In genomic region chr3:133573054-133573628, GRCh38 we compare ENCODE assay signal across 8 cellular contexts. TPM values are rescaled to one million over a fixed set of nuclear protein-coding genes. Genes with fewer than 3 reads are reported as not detected.
DNase-seq lines count a peak whose midpoint lies in the region; ATAC-seq and TF ChIP-seq lines count a peak whose summit lies in the region.

No MANE protein-coding gene starts in this region.

- H3K9me2 ChIP-seq in OCI-LY1 (ENCODE audit: low read depth, low read length), result no peaks in the 10 kb centered on the region

- no peaks in the 10 kb centered on the region for H4K20me1 ChIP-seq in OCI-LY1 (ENCODE audit: insufficient read depth, low read length)

- H3K36me3 Mint-ChIP-seq in activated naive CD4-positive, alpha-beta T cell treated with anti-CD3 and anti-CD28 coated beads, Interleukin-2, amount 50 U/mL, for 72 hours, result peaks cover 31 to 36% of the 10 kb centered on the region in 2 donors

- no peaks in the 10 kb centered on the region for H3K9me3 Mint-ChIP-seq in activated naive CD4-positive, alpha-beta T cell treated with anti-CD3 and anti-CD28 coated beads, Interleukin-2, amount 50 U/mL, for 72 hours

- no peaks in the 10 kb centered on the region for H3K9me3 ChIP-seq in OCI-LY1 (ENCODE audit: low read length)
- H3K9me3 ChIP-seq in cardiac muscle cell (ENCODE audit: low read depth), result no peaks in the 10 kb centered on the region
- no peaks in the 10 kb centered on the region for H3K9me3 ChIP-seq in prostate gland
- no peaks in the 10 kb centered on the region for H3K9me3 ChIP-seq in aorta (ENCODE audit: control insufficient read depth, low read length)

- H3K36me3 ChIP-seq in GM06990 (ENCODE audit: control insufficient read depth, insufficient read depth, low read length) (peaks cover 10% of the 10 kb centered on the region), OCI-LY1 (ENCODE audit: insufficient read depth, low read length) (peaks cover 37% of the 10 kb centered on the region), cardiac muscle cell (peaks cover 10% of the 10 kb centered on the region), prostate gland (no peaks in the 10 kb centered on the region), aorta (ENCODE audit: control insufficient read depth in 1 of 2, insufficient read depth in 2 of 2, low read length in 1 of 2) (no peaks in the 10 kb centered on the region)

- H3K4me3 ChIP-seq in GM06990 (replicated peaks; ENCODE audit: low read depth, low read length), result peak overlapping the region; percentile 63
- H3K4me3 ChIP-seq in OCI-LY1 (ENCODE audit: low read depth, low read length, poor library complexity, severe bottlenecking), result peak overlapping the region; percentile 78
- H3K4me3 ChIP-seq in cardiac muscle cell, result peak overlapping the region; percentile 67
- H3K4me3 ChIP-seq in prostate gland, result peak overlapping the region; percentile 63 to 84
- peak overlapping the region in 1 of 2 donors; percentile 27 for H3K4me3 ChIP-seq in aorta (ENCODE audit: low read length in 2 of 2)

- H3K79me2 ChIP-seq in OCI-LY1 (ENCODE audit: insufficient read depth, low read length), result peaks cover 39% of the 10 kb centered on the region

- H3F3A ChIP-seq in OCI-LY1 (ENCODE audit: insufficient read depth, low read length), result 0 out of 2 replicates have a peak, but pooled peaks cover 3% of the 10 kb centered on the region

- ATAC-seq in activated naive CD4-positive, alpha-beta T cell treated with anti-CD3 and anti-CD28 coated beads, Interleukin-2, amount 50 U/mL, for 72 hours, result peak; percentile 80 to 82
- ATAC-seq in aorta (ENCODE audit: low FRiP score), result peak; percentile 97

- WGBS in prostate gland, result under 1% methylated on average over 33 of the region's 33 CpGs
- 0 to 1% methylated on average over 33 of the region's 33 CpGs for WGBS in aorta, 2 donors

- peak; percentile 62 for TF ChIP-seq POLR2A in prostate gland (IDR thresholded peaks at IDR 0.05)

- peak; percentile 19 for TF ChIP-seq CTCF in GM06990 (IDR thresholded peaks at IDR 0.05; ENCODE audit: insufficient read depth, low read length, poor library complexity, severe bottlenecking)
- no peak for TF ChIP-seq CTCF in OCI-LY1 (IDR thresholded peaks at IDR 0.05; ENCODE audit: low read length)
- peak; percentile 13 for TF ChIP-seq CTCF in cardiac muscle cell (IDR thresholded peaks at IDR 0.05; ENCODE audit: low read depth, low read length)
- TF ChIP-seq CTCF in prostate gland (IDR thresholded peaks at IDR 0.05), result peak in 2 of 4 experiments; percentile 34 to 46

- peak; percentile 100 for DNase-seq in GM06990 (ENCODE audit: extremely low read depth, insufficient read length)
- DNase-seq in HEK293T (ENCODE audit: extremely low spot score), result peak; percentile 93
- DNase-seq in activated naive CD4-positive, alpha-beta T cell treated with anti-CD3 and anti-CD28 coated beads, Interleukin-2, amount 50 U/mL, for 72 hours (ENCODE audit: low spot score in 2 of 2), result peak; percentile 100
- peak; percentile 100 for DNase-seq in cardiac muscle cell (ENCODE audit: low read depth in 1 of 2, low spot score in 1 of 2)
- peak; percentile 100 for DNase-seq in prostate gland (ENCODE audit: low spot score)
- DNase-seq in aorta, result peak; percentile 100
- no peak for DNase-seq in GF-D8 (lab: John Stamatoyannopoulos, UW)

- intact Hi-C loops in prostate gland (cut with DNase I), result loop anchor here (2.0 to 10.0 kb wide), 2 partner anchors 98 to 850 kb away; partner anchors contain the start of gene NPHP3
- intact Hi-C loops in aorta (cut with DNase I), result loop anchor here (2.0 to 10.0 kb wide), 2 partner anchors 848 to 850 kb away; partner anchors contain the start of gene NPHP3 (in 2 of the 2)

- peak overlapping the region; percentile 79 for H3K9ac ChIP-seq in OCI-LY1 (ENCODE audit: low read length)

- H3K27ac ChIP-seq in OCI-LY1 (ENCODE audit: low read depth, low read length, poor library complexity, severe bottlenecking) (peak overlapping the region; percentile 97), cardiac muscle cell (peak overlapping the region; percentile 99), prostate gland (peak overlapping the region; percentile 92), aorta (ENCODE audit: low read depth in 1 of 2, low read length in 2 of 2) (peak overlapping the region in 1 of 2 donors; percentile 97)

- peaks cover 47% of the 10 kb centered on the region for H3K4me1 ChIP-seq in OCI-LY1 (ENCODE audit: insufficient read depth, low read length, severe bottlenecking)
- peaks cover 15% of the 10 kb centered on the region for H3K4me1 ChIP-seq in cardiac muscle cell (ENCODE audit: low read depth)
- peaks cover 6% of the 10 kb centered on the region for H3K4me1 ChIP-seq in prostate gland (replicated peaks)
- peaks cover 5% of the 10 kb centered on the region in 2 donors for H3K4me1 ChIP-seq in aorta (ENCODE audit: control insufficient read depth in 1 of 2, insufficient read depth in 2 of 2, low read length in 2 of 2)

- H3K27me3 ChIP-seq in GM06990 (replicated peaks; ENCODE audit: control insufficient read depth, insufficient read depth, low read length) (no peaks in the 10 kb centered on the region), OCI-LY1 (ENCODE audit: insufficient read depth, low read length) (no peaks in the 10 kb centered on the region), cardiac muscle cell (no peaks in the 10 kb centered on the region), prostate gland (replicated peaks; ENCODE audit: insufficient read depth) (no peaks in the 10 kb centered on the region), aorta (ENCODE audit: control insufficient read depth in 1 of 2, insufficient read depth in 2 of 2, low read length in 1 of 2) (no peaks in the 10 kb centered on the region)

- peak overlapping the region; percentile 97 to 99 for H3K27ac Mint-ChIP-seq in activated naive CD4-positive, alpha-beta T cell treated with anti-CD3 and anti-CD28 coated beads, Interleukin-2, amount 50 U/mL, for 72 hours

- CTCF ChIA-PET in HEK293T (lab: Yijun Ruan, JAX), result no interaction called here

- POLR2A ChIA-PET in HEK293T (lab: Yijun Ruan, JAX), result interaction anchor here (0.6 to 3.2 kb wide), 14 partner anchors 9 to 124 kb away, joined by 3 to 16 read pairs (median 3); no protein-coding TSS in a partner anchor

- peak overlapping the region; percentile 86 for H3K4me2 ChIP-seq in OCI-LY1 (ENCODE audit: low read length)

- no peak overlapping the region for H2AFZ ChIP-seq in OCI-LY1 (ENCODE audit: low read length)

TF ChIP-seq in HEK293T, 16 proteins besides CTCF, POLR2A, EP300 and RAD21:
- TF ChIP-seq PKNOX1 (IDR thresholded peaks at IDR 0.05) (peak; percentile 94), L3MBTL2 (conservative IDR thresholded peaks at IDR 0.05) (peak; percentile 59), FOXA1 (IDR thresholded peaks at IDR 0.05) (no peak)

RNA-seq across cellular contexts. Expression of gene CDV3, which starts 0.3 kb away (rescaled TPM):
- 100 to 1,000 TPM; 195 to 200 TPM for total RNA-seq in activated naive CD4-positive, alpha-beta T cell treated with anti-CD3 and anti-CD28 coated beads, Interleukin-2, amount 50 U/mL, for 72 hours
- total RNA-seq in cardiac muscle cell, result 69.2 and 100 TPM in 2 replicates
- 56.7 and 62.4 TPM in 2 replicates for polyA plus RNA-seq in cardiac muscle cell
- 100 to 1,000 TPM in 1 of 2 donors, 10 to 100 TPM in 1; 68.8 to 105 TPM for total RNA-seq in prostate gland
- total RNA-seq in aorta, result 100 to 1,000 TPM; 122 to 153 TPM
- polyA plus RNA-seq in aorta, result 10 to 100 TPM; 48.8 to 65.1 TPM
